ENCODE assay signal across 11 cellular contexts in the genomic region with DNA sequence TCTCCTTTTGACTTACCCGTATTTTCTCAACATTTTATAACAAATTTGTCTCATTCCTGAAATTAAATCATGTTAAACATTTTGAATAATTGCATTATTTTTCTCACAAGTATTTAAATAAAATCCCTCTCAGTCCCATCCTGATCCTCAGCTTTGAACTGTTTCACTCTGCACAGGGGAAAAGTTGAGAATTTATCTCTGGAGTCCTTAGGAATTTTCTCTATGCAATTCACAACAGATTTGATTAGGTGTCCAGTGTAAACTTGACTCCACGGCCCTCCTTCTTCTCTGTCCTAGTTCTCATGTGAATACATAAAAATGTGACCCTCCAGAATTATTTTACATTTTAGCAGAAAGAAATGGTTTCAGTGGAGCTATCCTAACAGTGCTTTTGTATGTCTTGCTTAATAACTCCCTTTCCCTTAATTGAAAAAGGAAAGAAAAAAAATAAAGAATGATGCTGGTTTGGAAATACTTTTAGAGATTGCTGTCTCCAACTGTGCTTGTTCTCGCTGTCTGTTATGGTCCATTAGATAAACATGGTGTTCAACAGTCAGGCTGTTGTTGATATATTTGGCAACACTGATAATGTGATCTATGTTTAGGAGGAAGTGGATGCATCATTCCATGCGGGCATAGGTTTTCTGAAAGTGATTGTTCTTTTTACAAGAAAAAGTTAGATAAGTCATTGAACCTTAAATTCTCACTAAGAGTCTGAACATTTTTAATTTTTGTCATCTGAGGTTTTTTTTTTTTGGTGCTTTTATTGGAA.
A peak's percentile ranks its signal among the peaks of the same experiment; 100 is the strongest.
DNase-seq lines count a peak whose midpoint lies in the region; ATAC-seq and TF ChIP-seq lines count a peak whose summit lies in the region.
"Had no signal": no experiment of that assay in that cellular context is flagged by ENCODE, and none has a peak within 500 bp of the region (broad histone marks: within the 10 kb centered on the region; RNA-seq: fewer than 3 reads in every experiment).

No MANE protein-coding gene starts in this region.

- no peak overlapping the region for H3K27ac ChIP-seq in epithelial cell of prostate

- ATAC-seq in activated CD8-positive, alpha-beta T cell treated with anti-CD3 and anti-CD28 coated beads for 36 hours, result no peak

- H3K4me3 ChIP-seq in BJ (ENCODE audit: low read depth, low read length), result no peak overlapping the region

- POLR2A ChIA-PET in BJ (lab: Charles Lee) (no interaction called here), HEK293T (lab: Yijun Ruan, JAX) (no interaction called here)
- POLR2A ChIA-PET in activated CD8-positive, alpha-beta T cell treated with anti-CD3 and anti-CD28 coated beads for 36 hours (lab: Charles Lee), result no interaction called here

- no peaks in the 10 kb centered on the region for H3K27me3 Mint-ChIP-seq in mesothelial cell of epicardium (ENCODE audit: low read depth)
- peaks cover 21% of the 10 kb centered on the region for H3K27me3 Mint-ChIP-seq in activated CD8-positive, alpha-beta T cell treated with anti-CD3 and anti-CD28 coated beads for 36 hours

- H3K27ac Mint-ChIP-seq in mesothelial cell of epicardium, result peak overlapping the region; percentile 93
- H3K27ac Mint-ChIP-seq in activated CD8-positive, alpha-beta T cell treated with anti-CD3 and anti-CD28 coated beads for 36 hours, result no peak overlapping the region

- H3K27me3 ChIP-seq in BJ (ENCODE audit: control insufficient read depth, insufficient read depth, low read length), result no peaks in the 10 kb centered on the region

- H3K36me3 Mint-ChIP-seq in mesothelial cell of epicardium, result no peaks in the 10 kb centered on the region
- no peaks in the 10 kb centered on the region for H3K36me3 Mint-ChIP-seq in activated CD8-positive, alpha-beta T cell treated with anti-CD3 and anti-CD28 coated beads for 36 hours (ENCODE audit: low read depth)

- peaks cover 18% of the 10 kb centered on the region for H3K4me1 Mint-ChIP-seq in mesothelial cell of epicardium
- no peaks in the 10 kb centered on the region for H3K4me1 Mint-ChIP-seq in activated CD8-positive, alpha-beta T cell treated with anti-CD3 and anti-CD28 coated beads for 36 hours (ENCODE audit: low read depth)

- H3K36me3 ChIP-seq in BJ (ENCODE audit: control insufficient read depth, insufficient read depth, low read length), result no peaks in the 10 kb centered on the region

- DNase-seq in BJ (ENCODE audit: low read depth) (peak; percentile 52), NCI-H460 (ENCODE audit: extremely low read depth, low read depth) (peak; percentile 26), epithelial cell of prostate (ENCODE audit: low read depth, low spot score) (peak; percentile 14), mesothelial cell of epicardium (ENCODE audit: low spot score in 2 of 2, unreplicated experiment in 2 of 2) (no peak), NCI-H1092 (lab: John Stamatoyannopoulos, UW) (no peak), NCI-H128 (lab: John Stamatoyannopoulos, UW; ENCODE audit: unreplicated experiment) (no peak), HEK293T (ENCODE audit: extremely low spot score) (no peak)
- no peak for DNase-seq in activated CD8-positive, alpha-beta T cell treated with anti-CD3 and anti-CD28 coated beads for 36 hours
- DNase-seq: cerebellar nuclear complex, DND-41, NCI-H526 treated with DMSO at 0.1 percent for 48 hours had no signal

- H3K4me3 Mint-ChIP-seq in mesothelial cell of epicardium, result no peak overlapping the region
- no peak overlapping the region for H3K4me3 Mint-ChIP-seq in activated CD8-positive, alpha-beta T cell treated with anti-CD3 and anti-CD28 coated beads for 36 hours

- CTCF ChIA-PET in BJ (lab: Yijun Ruan, JAX), result no interaction called here
- CTCF ChIA-PET in activated CD8-positive, alpha-beta T cell treated with anti-CD3 and anti-CD28 coated beads for 36 hours (lab: Charles Lee), result no interaction called here
- CTCF ChIA-PET in HEK293T (lab: Yijun Ruan, JAX), result no interaction called here

- intact Hi-C loops in activated CD8-positive, alpha-beta T cell treated with anti-CD3 and anti-CD28 coated beads for 36 hours (cut with micrococcal nuclease), result no loop called here

- peaks cover 11% of the 10 kb centered on the region for H3K9me3 Mint-ChIP-seq in mesothelial cell of epicardium
- no peaks in the 10 kb centered on the region for H3K9me3 Mint-ChIP-seq in activated CD8-positive, alpha-beta T cell treated with anti-CD3 and anti-CD28 coated beads for 36 hours

- TF ChIP-seq CTCF in BJ (IDR thresholded peaks at IDR 0.05; ENCODE audit: insufficient read depth, low read depth, low read length) (no peak), mesothelial cell of epicardium (IDR thresholded peaks at IDR 0.05; ENCODE audit: unreplicated experiment) (no peak)
- TF ChIP-seq CTCF in activated CD8-positive, alpha-beta T cell treated with anti-CD3 and anti-CD28 coated beads for 36 hours (IDR thresholded peaks at IDR 0.05), result no peak

TF ChIP-seq in HEK293T, 16 proteins besides CTCF, POLR2A, EP300 and RAD21:
- TF ChIP-seq ELF4 (IDR thresholded peaks at IDR 0.05) (no peak), L3MBTL2 (conservative IDR thresholded peaks at IDR 0.05) (no peak), TARDBP (IDR thresholded peaks at IDR 0.05) (no peak), FOXA1 (IDR thresholded peaks at IDR 0.05) (no peak), NFRKB (IDR thresholded peaks at IDR 0.05) (no peak), HDGF (IDR thresholded peaks at IDR 0.05; ENCODE audit: borderline replicate concordance) (no peak), ARNT (IDR thresholded peaks at IDR 0.05) (no peak), CTBP1 (IDR thresholded peaks at IDR 0.05; ENCODE audit: borderline replicate concordance) (no peak), SP1 (IDR thresholded peaks at IDR 0.05) (no peak), FOXK2 (IDR thresholded peaks at IDR 0.05) (no peak), ZNF384 (IDR thresholded peaks at IDR 0.05) (no peak), FOXM1 (IDR thresholded peaks at IDR 0.05; ENCODE audit: borderline replicate concordance) (no peak), SUZ12 (IDR thresholded peaks at IDR 0.05) (no peak), BHLHE40 (IDR thresholded peaks at IDR 0.05; ENCODE audit: borderline replicate concordance) (no peak), LEF1 (IDR thresholded peaks at IDR 0.05; ENCODE audit: borderline replicate concordance) (no peak)
- TF ChIP-seq, protein P1, sequence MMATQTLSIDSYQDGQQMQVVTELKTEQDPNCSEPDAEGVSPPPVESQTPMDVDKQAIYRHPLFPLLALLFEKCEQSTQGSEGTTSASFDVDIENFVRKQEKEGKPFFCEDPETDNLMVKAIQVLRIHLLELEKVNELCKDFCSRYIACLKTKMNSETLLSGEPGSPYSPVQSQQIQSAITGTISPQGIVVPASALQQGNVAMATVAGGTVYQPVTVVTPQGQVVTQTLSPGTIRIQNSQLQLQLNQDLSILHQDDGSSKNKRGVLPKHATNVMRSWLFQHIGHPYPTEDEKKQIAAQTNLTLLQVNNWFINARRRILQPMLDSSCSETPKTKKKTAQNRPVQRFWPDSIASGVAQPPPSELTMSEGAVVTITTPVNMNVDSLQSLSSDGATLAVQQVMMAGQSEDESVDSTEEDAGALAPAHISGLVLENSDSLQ (IDR thresholded peaks at IDR 0.05), result no peak

Comparison
In these comparisons a context has a peak if more than half of its experiments do, and no peak if none do; other contexts are left out.
1. DNase-seq: peak in BJ (single experiment), NCI-H460 (single experiment) and epithelial cell of prostate (single experiment); none in mesothelial cell of epicardium (0 of 2), NCI-H1092 (single experiment), NCI-H128 (single experiment), activated CD8-positive, alpha-beta T cell treated with anti-CD3 and anti-CD28 coated beads for 36 hours (single experiment) and HEK293T (single experiment).